ENCODE assay signal across 8 cellular contexts in the genomic region with DNA sequence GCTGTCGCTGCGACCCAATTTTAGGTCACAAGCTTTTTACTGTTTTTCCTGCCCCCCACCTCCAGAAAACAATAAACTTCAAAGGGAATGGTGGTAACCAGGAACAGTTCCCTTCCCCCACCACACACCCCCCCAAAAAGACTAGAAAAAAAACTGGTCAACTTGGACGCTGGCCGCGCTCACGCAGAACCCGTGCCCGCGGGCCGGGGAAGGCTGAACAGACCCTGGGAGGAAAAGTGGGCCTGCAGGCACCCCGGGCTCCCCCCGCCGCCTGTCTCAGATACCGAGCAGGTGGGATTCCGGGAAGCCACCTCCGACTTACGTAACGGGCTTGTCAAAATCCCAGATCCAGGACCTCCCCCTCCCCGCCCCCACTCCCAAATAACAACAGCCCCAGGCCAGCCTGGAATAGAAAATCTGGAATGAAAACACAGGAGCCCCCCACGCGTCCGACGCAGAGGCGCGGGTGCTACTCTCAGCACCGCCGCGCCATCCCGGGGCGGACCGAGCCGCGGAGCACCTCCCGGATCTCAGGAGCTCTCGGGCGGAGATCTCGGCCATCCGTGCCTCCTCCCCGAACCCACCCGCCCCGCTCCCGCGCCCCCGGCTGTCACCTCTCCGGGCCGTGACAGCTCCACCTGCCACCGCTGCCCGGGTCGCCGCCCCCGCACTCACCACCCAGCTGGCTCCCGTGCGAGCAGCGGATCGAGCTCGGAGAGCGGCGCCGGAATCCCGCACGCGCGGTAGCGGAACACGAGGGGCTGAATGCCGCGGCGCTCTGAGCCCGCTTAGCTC. TPM values are rescaled to one million over a fixed set of nuclear protein-coding genes. Genes with fewer than 3 reads are reported as not detected.
DNase-seq lines count a peak whose midpoint lies in the region; ATAC-seq and TF ChIP-seq lines count a peak whose summit lies in the region.

No MANE protein-coding gene starts in this region.

- no peak for TF ChIP-seq CTCF in 22Rv1 (IDR thresholded peaks at IDR 0.05)
- TF ChIP-seq CTCF in NB4 (IDR thresholded peaks at IDR 0.05; ENCODE audit: low read depth, low read length) = no peak
- TF ChIP-seq CTCF in lower leg skin (IDR thresholded peaks at IDR 0.05) = no peak

- ATAC-seq in GM18909 (IDR thresholded peaks at IDR 0.05; ENCODE audit: poor library complexity, unreplicated experiment) (peak; percentile 2), GM18868 (IDR thresholded peaks at IDR 0.05; ENCODE audit: unreplicated experiment) (no peak)

- no peak for DNase-seq in NB4 (ENCODE audit: low read depth)
- DNase-seq in activated CD4-positive, alpha-beta T cell treated with anti-CD3 and anti-CD28 coated beads for 24 hours (ENCODE audit: low read depth in 2 of 2) = peak; percentile 19 to 28
- peak; percentile 63 for DNase-seq in dermis blood vessel endothelial cell
- DNase-seq in lower leg skin (ENCODE audit: low spot score in 2 of 2) = peak; percentile 59 to 92
- peak; percentile 18 for DNase-seq in stimulated activated CD8-positive, alpha-beta memory T cell treated with anti-CD3 and anti-CD28 coated beads, Interleukin-15, amount 100 ng/mL, for 1 hour (ENCODE audit: low read depth)

- H3K4me3 ChIP-seq in NB4 (ENCODE audit: low read depth, low read length) = peak overlapping the region; percentile 79
- H3K4me3 ChIP-seq in lower leg skin (ENCODE audit: low read depth, poor library complexity, severe bottlenecking) = peak overlapping the region; percentile 80

- TF ChIP-seq POLR2A in NB4 (IDR thresholded peaks at IDR 0.05; ENCODE audit: extremely low read depth, insufficient read length) = no peak
- peak in 1 of 2 donors; percentile 16 for TF ChIP-seq POLR2A in lower leg skin (IDR thresholded peaks at IDR 0.05)

- H3K27ac ChIP-seq in 22Rv1 = peak overlapping the region; percentile 82

- intact Hi-C loops in lower leg skin (cut with DNase I; ENCODE audit: low total_unique reads) = no loop called here

- 0 to 1% methylated on average over 30 to 39 of the region's 69 CpGs for whole genome bisulfite sequencing in lower leg skin, 2 donors

RNA-seq across cellular contexts. Expression of a gene that starts 0.6 kb away (rescaled TPM):
- total RNA-seq in dermis blood vessel endothelial cell (27.6 and 41.5 TPM in 2 replicates), lower leg skin (10 to 100 TPM in 3 of 4 donors, 1 to 10 TPM in 1; 7.4 to 16.4 (median 13.3) TPM)
